In the genomic region with DNA sequence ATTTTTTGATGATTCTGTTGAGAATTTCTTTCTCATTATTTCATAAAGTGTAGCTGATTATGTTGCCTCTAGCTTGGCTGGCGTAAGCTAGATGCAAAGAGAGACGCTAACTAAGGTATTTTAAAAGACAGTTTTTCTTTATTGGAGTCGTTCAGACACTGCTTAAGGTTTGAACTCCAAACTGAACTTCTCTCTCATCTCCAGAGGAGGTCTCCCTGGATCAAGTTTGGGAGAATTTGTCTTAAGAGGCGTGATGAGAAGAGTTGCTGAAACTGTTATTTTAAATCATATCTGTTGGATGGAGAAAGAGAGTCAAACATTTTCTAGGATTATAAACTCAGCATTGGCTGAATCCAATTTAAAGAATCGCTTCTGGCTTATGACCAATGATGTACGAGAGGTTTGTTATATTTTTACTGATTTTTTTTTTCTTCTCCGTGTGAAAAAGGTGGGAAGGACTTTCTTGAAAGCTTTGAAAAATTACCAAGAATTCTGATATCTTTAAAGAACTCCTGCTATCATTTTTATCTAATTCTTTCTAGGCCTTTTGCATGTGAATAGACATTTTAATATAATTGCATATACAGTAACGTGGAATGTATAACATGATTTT, we compare ENCODE assay signal across 8 cellular contexts. TPM values are rescaled to one million over a fixed set of nuclear protein-coding genes. Genes with fewer than 3 reads are reported as not detected.
A peak's percentile ranks its signal among the peaks of the same experiment; 100 is the strongest.
DNase-seq lines count a peak whose midpoint lies in the region; ATAC-seq and TF ChIP-seq lines count a peak whose summit lies in the region.

No MANE protein-coding gene starts in this region.

- no peaks in the 10 kb centered on the region for H3K36me3 ChIP-seq in GM23338 (ENCODE audit: insufficient read depth)

- no peak overlapping the region for H3K27ac Mint-ChIP-seq in GM23338

- DNase-seq in AG09319 (ENCODE audit: extremely low read depth, low read depth) (peak; percentile 64), GM23338 (ENCODE audit: low spot score) (peak; percentile 71), NOMO-1 treated with DMSO at 0.1 percent for 48 hours (lab: John Stamatoyannopoulos, UW; ENCODE audit: unreplicated experiment) (peak; percentile 55), dermis blood vessel endothelial cell (peak; percentile 86), midbrain (lab: John Stamatoyannopoulos, UW) (peak; percentile 47), posterior cingulate gyrus (no peak)

- no peak overlapping the region for H2AFZ ChIP-seq in GM23338

- no peak overlapping the region for H3K27ac ChIP-seq in GM23338 (ENCODE audit: low read depth)

- H3K27me3 Mint-ChIP-seq in GM23338 (ENCODE audit: insufficient read depth, low read depth, poor library complexity), result no peaks in the 10 kb centered on the region

- no peaks in the 10 kb centered on the region for H3K79me2 ChIP-seq in GM23338 (replicated peaks; ENCODE audit: insufficient read depth)

- intact Hi-C loops in posterior cingulate gyrus (cut with DNase I), result loop anchor here (5.0 kb wide), 2 partner anchors 183 to 208 kb away; no protein-coding TSS in a partner anchor

- H4K20me1 ChIP-seq in GM23338 (replicated peaks; ENCODE audit: insufficient read depth), result no peaks in the 10 kb centered on the region

- TF ChIP-seq CTCF in AG09319 (IDR thresholded peaks at IDR 0.05; ENCODE audit: low read depth, low read length) (peak; percentile 84), GM23338 (conservative IDR thresholded peaks at IDR 0.05; ENCODE audit: low read depth in 2 of 2) (peak; percentile 67 to 68)

- ATAC-seq in GM23338 (peak; percentile 59; the same call in 2 of the 3 replicates), HG03159 (IDR thresholded peaks at IDR 0.05; ENCODE audit: unreplicated experiment) (no peak), GM19035 (IDR thresholded peaks at IDR 0.05; ENCODE audit: unreplicated experiment) (no peak)

- no peaks in the 10 kb centered on the region for H3K27me3 ChIP-seq in GM23338 (ENCODE audit: insufficient read depth)

- H3K4me1 ChIP-seq in GM23338 (ENCODE audit: insufficient read depth), result no peaks in the 10 kb centered on the region

- no peak overlapping the region for H3K4me3 Mint-ChIP-seq in GM23338

- no peaks in the 10 kb centered on the region for H3K9me2 ChIP-seq in GM23338 (ENCODE audit: insufficient read depth)

- no peaks in the 10 kb centered on the region for H3F3A ChIP-seq in GM23338 (replicated peaks; ENCODE audit: low read depth)

- H3K9me3 Mint-ChIP-seq in GM23338, result no peaks in the 10 kb centered on the region

- no peak overlapping the region for H3K4me2 ChIP-seq in GM23338

- H3K4me1 Mint-ChIP-seq in GM23338, result no peaks in the 10 kb centered on the region; the same call in 2 of the 3 replicates

- no peak overlapping the region for H3K4me3 ChIP-seq in GM23338

- no peaks in the 10 kb centered on the region for H3K36me3 Mint-ChIP-seq in GM23338 (ENCODE audit: low read depth)

TF ChIP-seq in GM23338, 12 proteins besides CTCF, POLR2A, EP300 and RAD21:
- TF ChIP-seq ZNF462 (CRISPR knock-in tag; IDR thresholded peaks at IDR 0.05) (no peak), STAT1 (IDR thresholded peaks at IDR 0.05; ENCODE audit: unreplicated experiment) (no peak), CREB1 (CRISPR knock-in tag; IDR thresholded peaks at IDR 0.05; ENCODE audit: low read depth) (no peak)

RNA-seq across cellular contexts. Expression of gene MAP3K7CL, which starts 34.0 kb away (rescaled TPM):
- total RNA-seq in GM23338 (2014; rRNA removed; shearing (Covaris generic)), result 1.2 and 3.6 TPM in 2 replicates
- 2.0 and 2.4 TPM in 2 replicates for polyA plus RNA-seq in GM23338 (2016; fragmentation: Nextera tagmentation; extraction: Ambion mirVana)
- 2.2 and 3.7 TPM in 2 replicates for total RNA-seq in dermis blood vessel endothelial cell

Comparison
In these comparisons a context has a peak if more than half of its experiments do, and no peak if none do; other contexts are left out.
1. DNase-seq: peak in AG09319 (single experiment), GM23338 (single experiment), NOMO-1 treated with DMSO at 0.1 percent for 48 hours (single experiment), dermis blood vessel endothelial cell (single experiment) and midbrain (single experiment); none in posterior cingulate gyrus (0 of 10).